In genomic region chr1:107526524-107527198, GRCh38 we compare ENCODE assay signal across 24 cellular contexts.
"Had no signal": no experiment of that assay in that cellular context is flagged by ENCODE, and none has a peak within 500 bp of the region (broad histone marks: within the 10 kb centered on the region; RNA-seq: fewer than 3 reads in every experiment).

No MANE protein-coding gene starts in this region.

- H3K4me3 Mint-ChIP-seq: activated CD4-positive, alpha-beta T cell treated with anti-CD3 and anti-CD28 coated beads, Interleukin-2, amount 10 ng/mL, durations not matched to agents 7 days and 5 days; activated CD8-positive, alpha-beta memory T cell treated with anti-CD3 and anti-CD28 coated beads, Interleukin-2, amount 10 ng/mL, durations not matched to agents 7 days and 5 days; activated CD8-positive, alpha-beta T cell treated with anti-CD3 and anti-CD28 coated beads for 36 hours; activated naive CD4-positive, alpha-beta T cell treated with anti-CD3 and anti-CD28 coated beads, Interleukin-2, amount 10 ng/mL, durations not matched to agents 7 days and 5 days; dendritic cell treated with granulocyte-macrophage colony-stimulating factor and Interleukin-4, amounts not matched to agents 40 ng/mL and 50 ng/mL, for 4 days; naive B cell had no signal

- H3K4me1 Mint-ChIP-seq: activated CD8-positive, alpha-beta memory T cell treated with anti-CD3 and anti-CD28 coated beads, Interleukin-2, amount 10 ng/mL, durations not matched to agents 7 days and 5 days; activated naive CD4-positive, alpha-beta T cell treated with anti-CD3 and anti-CD28 coated beads, Interleukin-2, amount 10 ng/mL, durations not matched to agents 7 days and 5 days had no signal

- ATAC-seq: activated CD8-positive, alpha-beta memory T cell treated with anti-CD3 and anti-CD28 coated beads, Interleukin-2, amount 10 ng/mL, durations not matched to agents 7 days and 5 days; activated CD8-positive, alpha-beta T cell treated with anti-CD3 and anti-CD28 coated beads for 36 hours; body of pancreas; foreskin keratinocyte; lower lobe of right lung had no signal

- H3K27me3 ChIP-seq: body of pancreas, foreskin keratinocyte, testis, uterus had no signal

- H3K9me3 Mint-ChIP-seq: activated CD4-positive, alpha-beta T cell treated with anti-CD3 and anti-CD28 coated beads, Interleukin-2, amount 10 ng/mL, durations not matched to agents 7 days and 5 days; activated CD8-positive, alpha-beta T cell treated with anti-CD3 and anti-CD28 coated beads for 36 hours; activated naive CD4-positive, alpha-beta T cell treated with anti-CD3 and anti-CD28 coated beads, Interleukin-2, amount 10 ng/mL, durations not matched to agents 7 days and 5 days; dendritic cell treated with granulocyte-macrophage colony-stimulating factor and Interleukin-4, amounts not matched to agents 40 ng/mL and 50 ng/mL, for 4 days had no signal

- FAIRE-seq: kidney had no signal

- H3K27me3 Mint-ChIP-seq: activated naive CD4-positive, alpha-beta T cell treated with anti-CD3 and anti-CD28 coated beads, Interleukin-2, amount 10 ng/mL, durations not matched to agents 7 days and 5 days; dendritic cell treated with granulocyte-macrophage colony-stimulating factor and Interleukin-4, amounts not matched to agents 40 ng/mL and 50 ng/mL, for 4 days; naive B cell had no signal

- DNase-seq: activated CD4-positive, alpha-beta T cell treated with anti-CD3 and anti-CD28 coated beads, Interleukin-2, amount 10 ng/mL, durations not matched to agents 7 days and 5 days; activated CD4-positive, CD25-positive, alpha-beta regulatory T cell treated with anti-CD3 and anti-CD28 coated beads, Interleukin-2, amount 50 U/mL, for 72 hours; activated CD8-positive, alpha-beta memory T cell treated with anti-CD3 and anti-CD28 coated beads, Interleukin-2, amount 10 ng/mL, durations not matched to agents 7 days and 5 days; activated CD8-positive, alpha-beta T cell treated with anti-CD3 and anti-CD28 coated beads for 36 hours; activated effector memory CD4-positive, alpha-beta T cell treated with anti-CD3 and anti-CD28 coated beads, Interleukin-2, amount 50 U/mL, for 16 hours; activated naive CD4-positive, alpha-beta T cell treated with anti-CD3 and anti-CD28 coated beads, Interleukin-2, amount 10 ng/mL, durations not matched to agents 7 days and 5 days; activated T-cell treated with anti-CD3 and anti-CD28 coated beads for 4 hours; body of pancreas; effector CD4-positive, alpha-beta T cell; erythroblast; foreskin keratinocyte; kidney; lower lobe of right lung; mesendoderm; naive B cell; nucleus accumbens; stimulated activated CD4-positive, alpha-beta T cell treated with anti-CD3 and anti-CD28 coated beads, Interleukin-4, amount 100 ng/mL, for 1 hour; stimulated activated naive CD4-positive, alpha-beta T cell; testis; trophoblast cell; uterus had no signal

- H3K9ac ChIP-seq: parathyroid adenoma had no signal

- H3K4me3 ChIP-seq: body of pancreas, cardiac muscle cell, lower lobe of right lung, testis, uterus had no signal

- H3K36me3 ChIP-seq: cardiac muscle cell, lower lobe of right lung, uterus had no signal

- H3K79me2 ChIP-seq: parathyroid adenoma had no signal

- H3K27ac ChIP-seq: body of pancreas, cardiac muscle cell, foreskin keratinocyte, lower lobe of right lung, parathyroid adenoma, testis, uterus had no signal

- H3K9me3 ChIP-seq: body of pancreas, lower lobe of right lung, testis, uterus had no signal

- H3K36me3 Mint-ChIP-seq: activated CD8-positive, alpha-beta memory T cell treated with anti-CD3 and anti-CD28 coated beads, Interleukin-2, amount 10 ng/mL, durations not matched to agents 7 days and 5 days; activated naive CD4-positive, alpha-beta T cell treated with anti-CD3 and anti-CD28 coated beads, Interleukin-2, amount 10 ng/mL, durations not matched to agents 7 days and 5 days; naive B cell had no signal

- H3K27ac Mint-ChIP-seq: activated CD4-positive, alpha-beta T cell treated with anti-CD3 and anti-CD28 coated beads, Interleukin-2, amount 10 ng/mL, durations not matched to agents 7 days and 5 days; activated CD8-positive, alpha-beta memory T cell treated with anti-CD3 and anti-CD28 coated beads, Interleukin-2, amount 10 ng/mL, durations not matched to agents 7 days and 5 days; activated CD8-positive, alpha-beta T cell treated with anti-CD3 and anti-CD28 coated beads for 36 hours; activated naive CD4-positive, alpha-beta T cell treated with anti-CD3 and anti-CD28 coated beads, Interleukin-2, amount 10 ng/mL, durations not matched to agents 7 days and 5 days; dendritic cell treated with granulocyte-macrophage colony-stimulating factor and Interleukin-4, amounts not matched to agents 40 ng/mL and 50 ng/mL, for 4 days had no signal

- H3K4me1 ChIP-seq: body of pancreas, lower lobe of right lung, parathyroid adenoma, testis, uterus had no signal

- H2AFZ ChIP-seq: parathyroid adenoma had no signal
